Comparison of ENCODE assay signal across 1 cellular context in the genomic region with DNA sequence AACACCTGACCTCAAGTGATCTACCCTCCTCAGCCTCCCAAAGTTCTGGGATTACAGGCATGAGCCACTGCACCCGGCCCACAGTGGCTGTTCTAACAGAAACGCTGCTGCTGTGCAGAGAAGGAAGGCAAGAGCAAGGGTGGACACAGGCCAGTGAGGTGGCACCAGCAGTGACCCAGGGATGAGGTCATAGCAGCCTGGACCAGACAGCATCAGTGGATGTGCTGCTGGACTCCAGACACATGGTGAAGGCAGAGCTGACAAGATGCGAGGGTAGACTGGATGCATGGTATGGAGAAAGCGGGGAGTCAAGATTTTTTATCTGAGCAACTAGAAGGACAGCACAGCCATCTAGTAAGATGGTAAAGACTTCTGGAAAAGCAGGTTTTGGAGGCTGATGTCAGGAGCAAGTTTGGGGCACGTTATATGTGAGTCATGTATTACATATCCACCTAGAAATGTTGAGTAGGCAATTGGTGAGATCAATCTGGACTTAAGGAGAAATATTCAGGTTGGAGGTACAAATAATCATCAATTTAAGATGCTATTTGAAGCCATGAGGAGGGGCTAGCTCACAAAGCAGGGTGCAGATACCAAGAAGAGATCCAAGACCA.
TF ChIP-seq lines count a peak whose summit lies in the region.

No MANE protein-coding gene starts in this region.

TF ChIP-seq in GM23338, 12 proteins besides CTCF, POLR2A, EP300 and RAD21 (continued from another document):
- TF ChIP-seq, protein P1, sequence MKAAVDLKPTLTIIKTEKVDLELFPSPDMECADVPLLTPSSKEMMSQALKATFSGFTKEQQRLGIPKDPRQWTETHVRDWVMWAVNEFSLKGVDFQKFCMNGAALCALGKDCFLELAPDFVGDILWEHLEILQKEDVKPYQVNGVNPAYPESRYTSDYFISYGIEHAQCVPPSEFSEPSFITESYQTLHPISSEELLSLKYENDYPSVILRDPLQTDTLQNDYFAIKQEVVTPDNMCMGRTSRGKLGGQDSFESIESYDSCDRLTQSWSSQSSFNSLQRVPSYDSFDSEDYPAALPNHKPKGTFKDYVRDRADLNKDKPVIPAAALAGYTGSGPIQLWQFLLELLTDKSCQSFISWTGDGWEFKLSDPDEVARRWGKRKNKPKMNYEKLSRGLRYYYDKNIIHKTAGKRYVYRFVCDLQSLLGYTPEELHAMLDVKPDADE (IDR thresholded peaks at IDR 0.05), result no peak
- TF ChIP-seq EZH2phosphoT487 (IDR thresholded peaks at IDR 0.05; ENCODE audit: unreplicated experiment), result no peak
- no peak for TF ChIP-seq NANOG (IDR thresholded peaks at IDR 0.05; ENCODE audit: borderline replicate concordance)
- TF ChIP-seq CREB1 (CRISPR knock-in tag; IDR thresholded peaks at IDR 0.05; ENCODE audit: low read depth), result no peak
- TF ChIP-seq STAT1 (IDR thresholded peaks at IDR 0.05; ENCODE audit: unreplicated experiment), result no peak
